ENCODE assay signal across 20 cellular contexts in genomic region chr1:96792220-96792619, GRCh38.
A peak's percentile ranks its signal among the peaks of the same experiment; 100 is the strongest.
DNase-seq lines count a peak whose midpoint lies in the region; ATAC-seq, FAIRE-seq and TF ChIP-seq lines count a peak whose summit lies in the region.
"Had no signal": no experiment of that assay in that cellular context is flagged by ENCODE, and none has a peak within 500 bp of the region (broad histone marks: within the 10 kb centered on the region; RNA-seq: fewer than 3 reads in every experiment).

No MANE protein-coding gene starts in this region.

- CTCF ChIA-PET in GM12878 (lab: Yijun Ruan, JAX) (no interaction called here), HepG2 (lab: Yijun Ruan, JAX; ENCODE audit: low intra/inter-chr PET ratio, low total read pairs) (no interaction called here)

- FAIRE-seq in GM12878 (lab: Jason Lieb, UNC) (peak; percentile 47), HepG2 (lab: Jason Lieb, UNC) (no peak)
- FAIRE-seq: A549, D721Med, GM12892, GM18507 had no signal

- no peak overlapping the region for H3K4me2 ChIP-seq in GM12878 (ENCODE audit: control insufficient read depth, insufficient read depth)
- no peak overlapping the region for H3K4me2 ChIP-seq in HepG2 (ENCODE audit: low read depth, low read length)
- H3K4me2 ChIP-seq: A549; BLaER1 treated with 17β-estradiol and CSF1 and Interleukin-3, amounts not matched to agents 10 nM and 100 nM had no signal

- RAD21 ChIA-PET in GM12878 (lab: Charles Lee; ENCODE audit: unreplicated experiment) = no interaction called here

- H3K27ac ChIP-seq in GM12878 (ENCODE audit: control insufficient read depth, insufficient read depth) (no peak overlapping the region), HepG2 (ENCODE audit: extremely low read length, insufficient read depth, low read length) (no peak overlapping the region), right lobe of liver (peak overlapping the region in 1 of 3 donors; percentile 9)
- H3K27ac ChIP-seq: 22Rv1; A549; BLaER1 treated with 17β-estradiol and CSF1 and Interleukin-3, amounts not matched to agents 10 nM and 100 nM; C4-2B had no signal

- H2AFZ ChIP-seq in GM12878 (ENCODE audit: control insufficient read depth, low read depth, low read length) (no peak overlapping the region), HepG2 (ENCODE audit: low read length) (no peak overlapping the region)

- TF ChIP-seq CTCF in GM12878 (IDR thresholded peaks at IDR 0.05 in 2 of 3, conservative IDR thresholded peaks at IDR 0.05 in 1 of 3; ENCODE audit: control insufficient read depth in 2 of 3, extremely low read depth in 1 of 3, insufficient read depth in 1 of 3, low read depth in 3 of 3, low read length in 3 of 3) = no peak
- no peak for TF ChIP-seq CTCF in HepG2 (CRISPR knock-in tag; IDR thresholded peaks at IDR 0.05)
- no peak for TF ChIP-seq CTCF in right lobe of liver (IDR thresholded peaks at IDR 0.05)

- no peak for DNase-seq in GM12878 (ENCODE audit: low read depth, low spot score)
- no peak for DNase-seq in HepG2 (ENCODE audit: low spot score)
- DNase-seq in right lobe of liver = no peak
- no peak for DNase-seq in RPMI8226
- DNase-seq: AML-193; Caco-2; Calu3; CD4-positive, alpha-beta T cell; CD8-positive, alpha-beta T cell; DMS79 treated with DMSO at 0.1 percent for 48 hours; GF-D8 had no signal

- H3K4me1 ChIP-seq in GM12878 (ENCODE audit: control insufficient read depth, insufficient read depth, low read length) (no peaks in the 10 kb centered on the region), HepG2 (ENCODE audit: insufficient read depth, low read length) (peaks cover 9% of the 10 kb centered on the region), right lobe of liver (peaks cover 0 to 30% (median 8%) of the 10 kb centered on the region in 4 donors)
- H3K4me1 ChIP-seq: A549; BLaER1 treated with 17β-estradiol and CSF1 and Interleukin-3, amounts not matched to agents 10 nM and 100 nM; Caco-2 had no signal

- in situ Hi-C loops in GM12878 (cut with MboI) = no loop called here
- in situ Hi-C loops in HepG2 (cut with HindIII; ENCODE audit: extremely low pct_ligation_motif_present, low pct_unique_long_range_greater_than_20kb) = no loop called here

- no peaks in the 10 kb centered on the region for H4K20me1 ChIP-seq in GM12878 (ENCODE audit: control insufficient read depth, insufficient read depth)
- H4K20me1 ChIP-seq in HepG2 (ENCODE audit: insufficient read depth, low read length) = no peaks in the 10 kb centered on the region

- no peak for TF ChIP-seq EP300 in GM12878 (IDR thresholded peaks at IDR 0.05; ENCODE audit: borderline replicate concordance in 1 of 2, control insufficient read depth in 1 of 2, low read depth in 2 of 2, low read length in 2 of 2)
- TF ChIP-seq EP300 in HepG2 (IDR thresholded peaks at IDR 0.05; ENCODE audit: low read depth in 2 of 2, low read length in 2 of 2) = no peak
- TF ChIP-seq EP300 in HepG2 (CRISPR knock-in tag; IDR thresholded peaks at IDR 0.05; ENCODE audit: borderline replicate concordance) = no peak

- BruUV-seq in GM12878 (replicated peaks; lab: Mats Ljungman, UMichigan) (no TSS peak), HepG2 (replicated peaks; lab: Mats Ljungman, UMichigan) (no TSS peak)

- H3K27me3 ChIP-seq in GM12878 (replicated peaks in 1 of 2; ENCODE audit: control insufficient read depth in 2 of 2, insufficient read depth in 2 of 2, low read length in 1 of 2) (no peaks in the 10 kb centered on the region), HepG2 (ENCODE audit: control insufficient read depth in 1 of 2, insufficient read depth in 2 of 2, low read length in 2 of 2) (no peaks in the 10 kb centered on the region; a peak in 1 of 5 replicates), right lobe of liver (no peaks in the 10 kb centered on the region)
- H3K27me3 ChIP-seq: BLaER1 treated with 17β-estradiol and CSF1 and Interleukin-3, amounts not matched to agents 10 nM and 100 nM had no signal

- H3K9me3 ChIP-seq in GM12878 (replicated peaks; ENCODE audit: control insufficient read depth, insufficient read depth, low read length) (no peaks in the 10 kb centered on the region), HepG2 (ENCODE audit: low read length) (no peaks in the 10 kb centered on the region), right lobe of liver (no peaks in the 10 kb centered on the region)
- H3K9me3 ChIP-seq: A549, Caco-2 had no signal

- H3K36me3 ChIP-seq in GM12878 (ENCODE audit: control insufficient read depth in 2 of 2, insufficient read depth in 2 of 2, low read length in 1 of 2) (peaks cover 0 to 6% of the 10 kb centered on the region in 2 experiments; a peak in 2 of 4 replicates), HepG2 (replicated peaks in 1 of 2; ENCODE audit: control insufficient read depth in 1 of 2, insufficient read depth in 2 of 2, low read length in 2 of 2) (peaks cover 0 to 8% of the 10 kb centered on the region in 2 experiments; a peak in 2 of 5 replicates), right lobe of liver (peaks cover 0 to 3% (median 1%) of the 10 kb centered on the region in 4 donors)

- intact Hi-C loops in GM12878 (cut with micrococcal nuclease; ENCODE audit: unreplicated experiment) = no loop called here
- intact Hi-C loops in HepG2 (cut with micrococcal nuclease; ENCODE audit: unreplicated experiment) = no loop called here
- intact Hi-C loops in right lobe of liver (cut with DNase I) = no loop called here

- TF ChIP-seq RAD21 in GM12878 (IDR thresholded peaks at IDR 0.05; ENCODE audit: insufficient read depth, low read depth, low read length) = no peak
- TF ChIP-seq RAD21 in HepG2 (CRISPR knock-in tag; IDR thresholded peaks at IDR 0.05) = no peak

- no peak for TF ChIP-seq POLR2A in GM12878 (IDR thresholded peaks at IDR 0.05; ENCODE audit: low read depth, low read length)
- no peak for TF ChIP-seq POLR2A in HepG2 (IDR thresholded peaks at IDR 0.05; ENCODE audit: insufficient read depth in 1 of 2, low read depth in 2 of 2, low read length in 2 of 2)
- no peak for TF ChIP-seq POLR2A in right lobe of liver (IDR thresholded peaks at IDR 0.05)

- H3K4me3 ChIP-seq in GM12878 = no peak overlapping the region
- H3K4me3 ChIP-seq in HepG2 (replicated peaks in 1 of 3; ENCODE audit: insufficient read depth in 1 of 3, low read depth in 2 of 3, low read length in 3 of 3) = no peak overlapping the region
- no peak overlapping the region for H3K4me3 ChIP-seq in right lobe of liver
- H3K4me3 ChIP-seq: A549; BLaER1 treated with 17β-estradiol and CSF1 and Interleukin-3, amounts not matched to agents 10 nM and 100 nM had no signal

- POLR2A ChIA-PET in GM12878 (lab: Charles Lee) = interaction anchor here (0.5 kb wide), 1 partner anchor 31 kb away, joined by 3 read pairs; no protein-coding TSS in a partner anchor
- POLR2A ChIA-PET in HepG2 (lab: Yijun Ruan, JAX) = no interaction called here

- H3K9ac ChIP-seq in GM12878 (ENCODE audit: control insufficient read depth, insufficient read depth, low read length) (no peak overlapping the region), HepG2 (ENCODE audit: insufficient read depth, low read depth, low read length) (no peak overlapping the region)
- H3K9ac ChIP-seq: BLaER1 treated with 17β-estradiol and CSF1 and Interleukin-3, amounts not matched to agents 10 nM and 100 nM had no signal

- SMC1A ChIA-PET in GM12878 (lab: Charles Lee; ENCODE audit: uncharacterized antibody, unreplicated experiment) = interaction anchor here (1.1 kb wide), 1 partner anchor 10 kb away, joined by 3 read pairs; no protein-coding TSS in a partner anchor

- H3K79me2 ChIP-seq in GM12878 (ENCODE audit: control insufficient read depth, insufficient read depth, low read length) = no peaks in the 10 kb centered on the region
- no peaks in the 10 kb centered on the region for H3K79me2 ChIP-seq in HepG2 (ENCODE audit: insufficient read depth, low read length)

- ATAC-seq in GM12878 = no peak
- ATAC-seq in HepG2 = no peak
- peak; percentile 24 to 90 (median 66) for ATAC-seq in right lobe of liver
- no peak for ATAC-seq in GM21825 (IDR thresholded peaks at IDR 0.05; ENCODE audit: unreplicated experiment)
- ATAC-seq in GM21786 (IDR thresholded peaks at IDR 0.05; ENCODE audit: unreplicated experiment) = no peak
- ATAC-seq: A549; CD8-positive, alpha-beta T cell had no signal

- WGBS in GM12878 (ENCODE audit: insufficient coverage, insufficient replicate concordance, low lambda C conversion rate, missing lambda C conversion rate) = 96% methylated on average over 4 of the region's 4 CpGs
- 93% methylated on average over 4 of the region's 4 CpGs for WGBS in HepG2 (ENCODE audit: low lambda C conversion rate)
- WGBS in right lobe of liver (ENCODE audit: insufficient coverage, low coverage, low lambda C conversion rate, missing lambda C conversion rate) = 36% methylated on average over 4 of the region's 4 CpGs

TF ChIP-seq in GM12878, 131 proteins besides CTCF, POLR2A, EP300 and RAD21 (continues in another document):
- no peak for TF ChIP-seq CREM (IDR thresholded peaks at IDR 0.05; ENCODE audit: low read depth)

TF ChIP-seq in HepG2, 621 proteins besides CTCF, POLR2A, EP300 and RAD21:
- 0 out of 2 replicates have a peak, but pooled peaks have one; percentile 9 for TF ChIP-seq ZNF629 (CRISPR knock-in tag; conservative IDR thresholded peaks at IDR 0.05)
- no peak for TF ChIP-seq ZBTB1 (CRISPR knock-in tag; IDR thresholded peaks at IDR 0.05; ENCODE audit: borderline replicate concordance)

Comparison
In these comparisons a context has a peak if more than half of its experiments do, and no peak if none do; other contexts are left out.
1. ATAC-seq: peak in right lobe of liver (4 of 4); none in GM12878 (single experiment), HepG2 (single experiment), GM21825 (single experiment) and GM21786 (single experiment).